12 cellular contexts compared by ENCODE assay signal in genomic region chr9:16653491-16654407, GRCh38.
DNase-seq lines count a peak whose midpoint lies in the region; FAIRE-seq and TF ChIP-seq lines count a peak whose summit lies in the region.
"Had no signal": no experiment of that assay in that cellular context is flagged by ENCODE, and none has a peak within 500 bp of the region (broad histone marks: within the 10 kb centered on the region; RNA-seq: fewer than 3 reads in every experiment).

No MANE protein-coding gene starts in this region.

- TF ChIP-seq CTCF in choroid plexus epithelial cell (conservative IDR thresholded peaks at IDR 0.05; ENCODE audit: low read depth, low read length) = no peak
- TF ChIP-seq CTCF in liver (IDR thresholded peaks at IDR 0.05; ENCODE audit: low read depth, low read length, missing input control) = no peak
- TF ChIP-seq CTCF in tibial nerve (IDR thresholded peaks at IDR 0.05) = no peak

- FAIRE-seq in frontal cortex (lab: Jason Lieb, UNC) = no peak
- FAIRE-seq: small intestine had no signal

- peak; percentile 23 to 33 for TF ChIP-seq RAD21 in liver (IDR thresholded peaks at IDR 0.05)

- H3K9me3 ChIP-seq in liver (ENCODE audit: control insufficient read depth in 4 of 4, low read length in 3 of 4) (no peaks in the 10 kb centered on the region), tibial nerve (no peaks in the 10 kb centered on the region)
- H3K9me3 ChIP-seq: gastrocnemius medialis had no signal

- WGBS in liver = 30% methylated on average over 13 of the region's 13 CpGs
- WGBS in tibial nerve, 2 donors = 52 to 53% methylated on average over 13 of the region's 13 CpGs

- H3K27me3 ChIP-seq in liver (ENCODE audit: control insufficient read depth in 4 of 4, insufficient read depth in 4 of 4, low read length in 3 of 4) = no peaks in the 10 kb centered on the region
- no peaks in the 10 kb centered on the region for H3K27me3 ChIP-seq in tibial nerve
- H3K27me3 ChIP-seq: gastrocnemius medialis had no signal

- peak in 2 of 3 experiments; percentile 44 to 74 for DNase-seq in NCI-H1417 (lab: John Stamatoyannopoulos, UW)
- no peak for DNase-seq in NCI-H1417 treated with DMSO at 0.1 percent for 48 hours (lab: John Stamatoyannopoulos, UW)
- peak; percentile 37 for DNase-seq in choroid plexus epithelial cell (ENCODE audit: low read depth)
- DNase-seq in tibial nerve (ENCODE audit: low spot score in 2 of 2) = peak in 1 of 2 donors; percentile 38
- no peak for DNase-seq in stimulated activated naive CD4-positive, alpha-beta T cell treated with Interleukin-2 at 50 U/mL for 16 hours (lab: John Stamatoyannopoulos, UW)
- DNase-seq in dedifferentiated amniotic fluid mesenchymal stem cell (ENCODE audit: extremely low spot score) = no peak
- DNase-seq in frontal cortex (ENCODE audit: low spot score in 2 of 2) = no peak
- DNase-seq: gastrocnemius medialis, Kasumi-1, small intestine had no signal

- peak overlapping the region; percentile 24 for H3K4me3 ChIP-seq in choroid plexus epithelial cell (ENCODE audit: low read depth, low read length)
- peak overlapping the region; percentile 21 to 49 (median 38) for H3K4me3 ChIP-seq in liver (ENCODE audit: low read depth in 1 of 3, low read length in 3 of 3)
- peak overlapping the region in 3 of 4 donors; percentile 2 to 34 (median 16) for H3K4me3 ChIP-seq in tibial nerve

- H3K4me1 ChIP-seq in liver (ENCODE audit: control insufficient read depth in 4 of 4, insufficient read depth in 4 of 4, low read length in 3 of 4) = peaks cover 0 to 10% (median 10%) of the 10 kb centered on the region in 4 donors
- peaks cover 0 to 24% (median 7%) of the 10 kb centered on the region in 4 donors for H3K4me1 ChIP-seq in tibial nerve

- no peak for TF ChIP-seq POLR2A in tibial nerve (IDR thresholded peaks at IDR 0.05)

- peak overlapping the region; percentile 31 to 59 for H3K27ac ChIP-seq in liver (ENCODE audit: low read depth in 1 of 2, low read length in 2 of 2)
- peak overlapping the region in 3 of 4 donors; percentile 14 to 72 (median 62) for H3K27ac ChIP-seq in tibial nerve
- H3K27ac ChIP-seq: 22Rv1, gastrocnemius medialis had no signal

- H3K9ac ChIP-seq in liver (ENCODE audit: low read depth in 1 of 2, low read length in 2 of 2) = peak overlapping the region; percentile 4 to 61

- no peaks in the 10 kb centered on the region for H3K36me3 ChIP-seq in liver (ENCODE audit: control insufficient read depth in 4 of 4, insufficient read depth in 3 of 4, low read depth in 1 of 4, low read length in 3 of 4)
- no peaks in the 10 kb centered on the region for H3K36me3 ChIP-seq in tibial nerve
- H3K36me3 ChIP-seq: gastrocnemius medialis had no signal

- no peak for TF ChIP-seq EP300 in tibial nerve (IDR thresholded peaks at IDR 0.05)

TF ChIP-seq in liver, 16 proteins besides CTCF, POLR2A, EP300 and RAD21:
- TF ChIP-seq ZBTB33 (IDR thresholded peaks at IDR 0.05) (no peak), HNF4A (conservative IDR thresholded peaks at IDR 0.05) (peak; percentile 63 to 76), JUND (IDR thresholded peaks at IDR 0.05) (no peak), YY1 (IDR thresholded peaks at IDR 0.05) (peak; percentile 65), SP1 (IDR thresholded peaks at IDR 0.05) (peak; percentile 73), ATF3 (IDR thresholded peaks at IDR 0.05) (no peak), FOXA1 (IDR thresholded peaks at IDR 0.05) (no peak), REST (IDR thresholded peaks at IDR 0.05) (no peak), HNF4G (IDR thresholded peaks at IDR 0.05) (peak; percentile 21), RXRA (IDR thresholded peaks at IDR 0.05) (peak; percentile 38 to 51)

Comparison
In these comparisons a context has a peak if more than half of its experiments do, and no peak if none do; other contexts are left out.
1. DNase-seq: peak in NCI-H1417 (2 of 3) and choroid plexus epithelial cell (single experiment); none in NCI-H1417 treated with DMSO at 0.1 percent for 48 hours (single experiment), stimulated activated naive CD4-positive, alpha-beta T cell treated with Interleukin-2 at 50 U/mL for 16 hours (single experiment), dedifferentiated amniotic fluid mesenchymal stem cell (single experiment) and frontal cortex (0 of 2).
2. Peak in every context shown above with its lines, with median percentiles within 50 percentile points of each other: H3K4me3 ChIP-seq.